ENCODE assay signal across 8 cellular contexts in the genomic region with DNA sequence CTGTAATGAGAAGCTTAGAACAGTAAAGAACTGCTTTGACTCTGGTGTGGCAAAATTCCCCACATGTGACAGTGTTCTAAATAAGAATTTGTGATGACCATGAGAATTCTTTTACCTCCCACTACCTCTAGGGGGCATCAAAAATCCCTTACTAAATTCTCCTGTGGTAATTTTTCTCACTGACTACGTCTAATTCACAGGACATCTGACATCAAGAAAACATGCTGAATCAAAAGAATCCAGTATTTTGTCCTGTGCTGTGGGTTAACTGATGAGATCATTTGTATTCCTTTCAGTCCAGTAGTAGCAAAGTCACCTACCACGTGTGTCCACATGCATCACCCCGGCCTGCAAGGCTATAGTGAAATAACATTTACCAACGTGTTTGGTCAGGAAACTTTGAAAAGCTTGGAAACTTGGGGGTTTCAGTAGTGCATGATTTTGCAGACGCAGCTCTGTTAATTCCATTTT.
A peak's percentile ranks its signal among the peaks of the same experiment; 100 is the strongest.
DNase-seq lines count a peak whose midpoint lies in the region; ATAC-seq, FAIRE-seq and TF ChIP-seq lines count a peak whose summit lies in the region.

No MANE protein-coding gene starts in this region.

- TF ChIP-seq POLR2A in HepG2 (IDR thresholded peaks at IDR 0.05; ENCODE audit: insufficient read depth in 1 of 2, low read depth in 2 of 2, low read length in 2 of 2), result no peak

- no peak overlapping the region for H2AFZ ChIP-seq in HepG2 (ENCODE audit: low read length)

- BruUV-seq in HepG2 (replicated peaks; lab: Mats Ljungman, UMichigan), result no TSS peak

- no peak overlapping the region for H3K9ac ChIP-seq in HepG2 (ENCODE audit: insufficient read depth, low read depth, low read length)

- H4K20me1 ChIP-seq in HepG2 (ENCODE audit: insufficient read depth, low read length), result no peaks in the 10 kb centered on the region

- H3K4me2 ChIP-seq in HepG2 (ENCODE audit: low read depth, low read length), result no peak overlapping the region

- H3K79me2 ChIP-seq in HepG2 (ENCODE audit: insufficient read depth, low read length), result no peaks in the 10 kb centered on the region

- no peak overlapping the region for H3K27ac ChIP-seq in HepG2 (ENCODE audit: extremely low read length, insufficient read depth, low read length)

- peak; percentile 63 for ATAC-seq in GM19395 (IDR thresholded peaks at IDR 0.05; ENCODE audit: unreplicated experiment)
- peak; percentile 68; the same call in 2 of the 3 replicates for ATAC-seq in HepG2

- FAIRE-seq in HepG2 (lab: Jason Lieb, UNC), result peak; percentile 40

- in situ Hi-C loops in HepG2 (cut with HindIII; ENCODE audit: extremely low pct_ligation_motif_present, low pct_unique_long_range_greater_than_20kb), result no loop called here

- CTCF ChIA-PET in HepG2 (lab: Yijun Ruan, JAX; ENCODE audit: low intra/inter-chr PET ratio, low total read pairs), result interaction anchor here (2.6 kb wide), 1 partner anchor 63 kb away, joined by 32 read pairs; no protein-coding TSS in a partner anchor

- H3K4me3 ChIP-seq in cardiac fibroblast (replicated peaks in 1 of 2; ENCODE audit: low read depth in 2 of 2, low read length in 2 of 2) (no peak overlapping the region), HepG2 (replicated peaks in 1 of 3; ENCODE audit: insufficient read depth in 1 of 3, low read depth in 2 of 3, low read length in 3 of 3) (no peak overlapping the region)

- TF ChIP-seq EP300 in HepG2 (IDR thresholded peaks at IDR 0.05; ENCODE audit: low read depth in 2 of 2, low read length in 2 of 2) (no peak), HepG2 (CRISPR knock-in tag; IDR thresholded peaks at IDR 0.05; ENCODE audit: borderline replicate concordance) (no peak)

- no peaks in the 10 kb centered on the region for H3K27me3 ChIP-seq in HepG2 (ENCODE audit: control insufficient read depth in 1 of 2, insufficient read depth in 2 of 2, low read length in 2 of 2)

- TF ChIP-seq RAD21 in HepG2 (CRISPR knock-in tag; IDR thresholded peaks at IDR 0.05), result no peak; the same call in 1 of the 2 replicates

- intact Hi-C loops in HepG2 (cut with micrococcal nuclease; ENCODE audit: unreplicated experiment), result loop anchor here (1.0 kb wide), 2 partner anchors 63 to 76 kb away; no protein-coding TSS in a partner anchor

- peak; percentile 70 for TF ChIP-seq CTCF in cardiac fibroblast (IDR thresholded peaks at IDR 0.05; ENCODE audit: low read depth, low read length)
- TF ChIP-seq CTCF in HepG2 (CRISPR knock-in tag; IDR thresholded peaks at IDR 0.05), result peak; percentile 56

- no peaks in the 10 kb centered on the region for H3K9me3 ChIP-seq in HepG2 (ENCODE audit: low read length)

- no peaks in the 10 kb centered on the region for H3K4me1 ChIP-seq in HepG2 (ENCODE audit: insufficient read depth, low read length)

- peaks cover 6 to 13% of the 10 kb centered on the region in 2 experiments for H3K36me3 ChIP-seq in HepG2 (replicated peaks in 1 of 2; ENCODE audit: control insufficient read depth in 1 of 2, insufficient read depth in 2 of 2, low read length in 2 of 2)

- WGBS in HepG2 (ENCODE audit: low lambda C conversion rate), result 78% methylated on average over 5 of the region's 5 CpGs

- POLR2A ChIA-PET in HepG2 (lab: Yijun Ruan, JAX), result no interaction called here

- peak; percentile 10 for DNase-seq in COR-L47 (lab: John Stamatoyannopoulos, UW)
- DNase-seq in NCI-H2227 (lab: John Stamatoyannopoulos, UW; ENCODE audit: unreplicated experiment), result peak; percentile 33
- peak; percentile 57 to 67 for DNase-seq in cardiac fibroblast (ENCODE audit: low read depth in 2 of 2)
- DNase-seq in HepG2 (ENCODE audit: low spot score), result peak; percentile 44
- no peak for DNase-seq in stimulated activated naive CD4-positive, alpha-beta T cell (lab: John Stamatoyannopoulos, UW)
- DNase-seq in activated gamma-delta T cell (lab: John Stamatoyannopoulos, UW), result no peak
- DNase-seq in activated CD8-positive, alpha-beta memory T cell treated with anti-CD3 and anti-CD28 coated beads for 24 hours, result no peak

TF ChIP-seq in HepG2, 621 proteins besides CTCF, POLR2A, EP300 and RAD21:
- TF ChIP-seq MAFF (IDR thresholded peaks at IDR 0.05; ENCODE audit: low read depth, low read length), result 0 out of 2 replicates have a peak, but pooled peaks have one; percentile 30
- TF ChIP-seq SMC3 (IDR thresholded peaks at IDR 0.05; ENCODE audit: low read length), result peak; percentile 52
- TF ChIP-seq STAG1 (CRISPR knock-in tag; IDR thresholded peaks at IDR 0.05), result peak; percentile 56
- no peak for TF ChIP-seq MTF2 (CRISPR knock-in tag; IDR thresholded peaks at IDR 0.05; ENCODE audit: borderline replicate concordance)
TF ChIP-seq in HepG2: peak in this region for 3.

Comparison
In these comparisons a context has a peak if more than half of its experiments do, and no peak if none do; other contexts are left out.
1. DNase-seq: peak in COR-L47 (single experiment), NCI-H2227 (single experiment), cardiac fibroblast (2 of 2) and HepG2 (single experiment); none in stimulated activated naive CD4-positive, alpha-beta T cell (0 of 6), activated gamma-delta T cell (single experiment) and activated CD8-positive, alpha-beta memory T cell treated with anti-CD3 and anti-CD28 coated beads for 24 hours (single experiment).